8 cellular contexts compared by ENCODE assay signal in genomic region chr17:42407289-42407836, GRCh38. TPM values are rescaled to one million over a fixed set of nuclear protein-coding genes. Genes with fewer than 3 reads are reported as not detected.
DNase-seq lines count a peak whose midpoint lies in the region; ATAC-seq and TF ChIP-seq lines count a peak whose summit lies in the region.

No MANE protein-coding gene starts in this region.

- CTCF ChIA-PET in CD8-positive, alpha-beta memory T cell (lab: Charles Lee), result interaction anchor here (1.0 to 14.7 kb wide), 14 partner anchors 11 to 382 kb away, joined by 3 to 373 read pairs (median 8); partner anchors contain the start of genes CAVIN1 and STAT3

- POLR2A ChIA-PET in CD8-positive, alpha-beta memory T cell (lab: Charles Lee), result no interaction called here

- no peaks in the 10 kb centered on the region for H3K36me3 Mint-ChIP-seq in CD8-positive, alpha-beta memory T cell

- H3K27ac Mint-ChIP-seq in CD8-positive, alpha-beta memory T cell, result peak overlapping the region in 5 of 8 donors; percentile 15 to 79 (median 62)

- H3K9me3 Mint-ChIP-seq in CD8-positive, alpha-beta memory T cell, result no peaks in the 10 kb centered on the region

- H3K4me2 ChIP-seq in OCI-LY3 (ENCODE audit: low read length), result peak overlapping the region; percentile 32

- no peak overlapping the region for H3K27ac ChIP-seq in CD8-positive, alpha-beta memory T cell (ENCODE audit: low read depth, low read length)
- H3K27ac ChIP-seq in OCI-LY3 (ENCODE audit: low read length), result no peak overlapping the region
- H3K27ac ChIP-seq in neutrophil, result peak overlapping the region; percentile 41
- H3K27ac ChIP-seq in thyroid gland, result peak overlapping the region; percentile 41 to 90 (median 53)

- no peaks in the 10 kb centered on the region for H3K9me3 ChIP-seq in CD8-positive, alpha-beta memory T cell (ENCODE audit: low read length)
- H3K9me3 ChIP-seq in OCI-LY3 (ENCODE audit: insufficient read depth, low read length) (no peaks in the 10 kb centered on the region), neutrophil (no peaks in the 10 kb centered on the region), thyroid gland (no peaks in the 10 kb centered on the region)

- intact Hi-C loops in thyroid gland (cut with DNase I), result no loop called here

- no peaks in the 10 kb centered on the region for H3K27me3 ChIP-seq in CD8-positive, alpha-beta memory T cell (ENCODE audit: insufficient read depth, low read length, poor library complexity, severe bottlenecking)
- peaks cover 6% of the 10 kb centered on the region for H3K27me3 ChIP-seq in OCI-LY3 (ENCODE audit: low read depth, low read length)
- no peaks in the 10 kb centered on the region for H3K27me3 ChIP-seq in neutrophil
- no peaks in the 10 kb centered on the region for H3K27me3 ChIP-seq in thyroid gland

- H3K79me2 ChIP-seq in OCI-LY3 (ENCODE audit: low read length), result no peaks in the 10 kb centered on the region

- TF ChIP-seq CTCF in OCI-LY3 (IDR thresholded peaks at IDR 0.05; ENCODE audit: low read depth, low read length) (no peak), fibroblast of villous mesenchyme (IDR thresholded peaks at IDR 0.05; ENCODE audit: insufficient read depth, low read depth, low read length) (no peak), neutrophil (IDR thresholded peaks at IDR 0.05) (no peak), thyroid gland (IDR thresholded peaks at IDR 0.05) (no peak)

- H3K27me3 Mint-ChIP-seq in CD8-positive, alpha-beta memory T cell, result peaks cover 0 to 2% of the 10 kb centered on the region in 2 donors

- ATAC-seq in HG03432 (IDR thresholded peaks at IDR 0.05; ENCODE audit: unreplicated experiment), result peak; percentile 46
- no peak for ATAC-seq in GM21717 (IDR thresholded peaks at IDR 0.05; ENCODE audit: unreplicated experiment)

- H3K4me1 Mint-ChIP-seq in CD8-positive, alpha-beta memory T cell, result peaks cover 6 to 11% (median 9%) of the 10 kb centered on the region in 3 donors

- WGBS in thyroid gland, 2 donors, result 24 to 28% methylated on average over 2 of the region's 2 CpGs

- DNase-seq in CD8-positive, alpha-beta memory T cell, result peak; percentile 34 to 76 (median 54)
- peak; percentile 30 for DNase-seq in activated T-helper 9 cell treated with anti-CD3 and anti-CD28 coated beads, Interleukin-2, amount 50 U/mL, for 16 hours (ENCODE audit: low read depth)
- DNase-seq in fibroblast of villous mesenchyme (ENCODE audit: low read depth), result peak; percentile 25
- peak; percentile 95 to 96 for DNase-seq in thyroid gland

- no peak overlapping the region for H3K4me3 ChIP-seq in CD8-positive, alpha-beta memory T cell (ENCODE audit: low read length)
- H3K4me3 ChIP-seq in OCI-LY3 (ENCODE audit: low read length), result no peak overlapping the region
- no peak overlapping the region for H3K4me3 ChIP-seq in fibroblast of villous mesenchyme (ENCODE audit: low read depth, low read length)
- H3K4me3 ChIP-seq in neutrophil (ENCODE audit: low read depth in 1 of 2, low read length in 1 of 2), result no peak overlapping the region
- H3K4me3 ChIP-seq in thyroid gland (replicated peaks in 1 of 3), result no peak overlapping the region

- no peak for TF ChIP-seq POLR2A in thyroid gland (IDR thresholded peaks at IDR 0.05)

- no peak overlapping the region for H3K9ac ChIP-seq in OCI-LY3 (ENCODE audit: low read length)

- H3K4me3 Mint-ChIP-seq in CD8-positive, alpha-beta memory T cell, result no peak overlapping the region

- H3K4me1 ChIP-seq in CD8-positive, alpha-beta memory T cell (ENCODE audit: insufficient read depth, low read length), result peaks cover 9% of the 10 kb centered on the region
- peaks cover 67% of the 10 kb centered on the region for H3K4me1 ChIP-seq in OCI-LY3 (ENCODE audit: low read length)
- peaks cover 17 to 20% of the 10 kb centered on the region in 2 experiments for H3K4me1 ChIP-seq in neutrophil (ENCODE audit: control insufficient read depth in 1 of 2, insufficient read depth in 1 of 2, low read depth in 1 of 2, low read length in 1 of 2)
- H3K4me1 ChIP-seq in thyroid gland, result peaks cover 40 to 62% of the 10 kb centered on the region in 2 donors

- no peaks in the 10 kb centered on the region for H4K20me1 ChIP-seq in OCI-LY3 (ENCODE audit: insufficient read depth, low read length)

- no peaks in the 10 kb centered on the region for H3K36me3 ChIP-seq in CD8-positive, alpha-beta memory T cell (ENCODE audit: insufficient read depth, low read length)
- H3K36me3 ChIP-seq in OCI-LY3 (replicated peaks; ENCODE audit: low read depth, low read length) (no peaks in the 10 kb centered on the region), neutrophil (no peaks in the 10 kb centered on the region), thyroid gland (peaks cover 15% of the 10 kb centered on the region in 2 donors)

- peak overlapping the region; percentile 11; the same call in 1 of the 2 replicates for H2AFZ ChIP-seq in OCI-LY3 (ENCODE audit: low read depth, low read length)

RNA-seq across cellular contexts. Expression of gene CAVIN1, which starts 15.7 kb away (rescaled TPM):
- under 1 TPM; 0.18 to 0.22 TPM for total RNA-seq in CD8-positive, alpha-beta memory T cell
- polyA plus RNA-seq in CD8-positive, alpha-beta memory T cell, result not detected
- total RNA-seq in fibroblast of villous mesenchyme (988 and 1,007 TPM in 2 replicates), thyroid gland (100 to 1,000 TPM; 173 to 199 (median 187) TPM)

RNA-seq across cellular contexts. Expression of gene STAT3, which starts 19.1 kb away (rescaled TPM):
- 100 to 1,000 TPM; 148 to 155 TPM for total RNA-seq in CD8-positive, alpha-beta memory T cell
- 166 TPM for polyA plus RNA-seq in CD8-positive, alpha-beta memory T cell
- total RNA-seq in fibroblast of villous mesenchyme (113 and 180 TPM in 2 replicates), thyroid gland (100 to 1,000 TPM; 147 to 292 (median 206) TPM)

RNA-seq across cellular contexts. Expression of gene ATP6V0A1, which starts 51.3 kb away (rescaled TPM):
- total RNA-seq in CD8-positive, alpha-beta memory T cell, result 1 to 10 TPM; 3.0 to 3.6 TPM
- 5.5 TPM for polyA plus RNA-seq in CD8-positive, alpha-beta memory T cell
- total RNA-seq in fibroblast of villous mesenchyme (66.4 and 82.5 TPM in 2 replicates), thyroid gland (100 to 1,000 TPM in 2 of 4 donors, 10 to 100 TPM in 2; 75.5 to 195 (median 121) TPM)

Comparison
In these comparisons a context has a peak if more than half of its experiments do, and no peak if none do; other contexts are left out.
1. DNase-seq: peak in every context shown above with its lines; median percentile 96 in thyroid gland; 54 in CD8-positive, alpha-beta memory T cell; 30 in activated T-helper 9 cell treated with anti-CD3 and anti-CD28 coated beads, Interleukin-2, amount 50 U/mL, for 16 hours; 25 in fibroblast of villous mesenchyme.
2. H3K27ac ChIP-seq: peak in neutrophil (single experiment) and thyroid gland (3 of 3); none in CD8-positive, alpha-beta memory T cell (single experiment) and OCI-LY3 (single experiment).
3. RNA of gene CAVIN1, which starts 15.7 kb away (total RNA-seq): 988 to 1,007 TPM in fibroblast of villous mesenchyme and 173 to 199 TPM in thyroid gland; 0.18 to 0.22 TPM in CD8-positive, alpha-beta memory T cell; every median in the first group is over 100 times any median in the second.
4. RNA of gene ATP6V0A1, which starts 51.3 kb away (total RNA-seq): 75.5 to 195 TPM in thyroid gland and 66.4 to 82.5 TPM in fibroblast of villous mesenchyme; 3.0 to 3.6 TPM in CD8-positive, alpha-beta memory T cell; every median in the first group is over 10 times any median in the second.